In genomic region chr9:112601-113467, GRCh38 we compare ENCODE assay signal across 8 cellular contexts. TPM values are rescaled to one million over a fixed set of nuclear protein-coding genes. Genes with fewer than 3 reads are reported as not detected.
DNase-seq lines count a peak whose midpoint lies in the region; ATAC-seq and TF ChIP-seq lines count a peak whose summit lies in the region.
"Not testable (repeated sequence)": the region's sequence is repeated elsewhere in the genome, so short reads cannot be mapped to it uniquely, and the experiment has no call there.

No MANE protein-coding gene starts in this region.

- peak; percentile 8 for ATAC-seq in HG02678 (IDR thresholded peaks at IDR 0.05; ENCODE audit: unreplicated experiment)
- ATAC-seq in central memory CD8-positive, alpha-beta T cell (replicated peaks; ENCODE audit: extremely low read depth, poor library complexity, severe bottlenecking): not testable (repeated sequence)

- not testable (repeated sequence) for H3K36me3 ChIP-seq in SJCRH30, neural progenitor cell

- H3F3A ChIP-seq in neural progenitor cell (ENCODE audit: low read depth): not testable (repeated sequence)

- peak overlapping the region; percentile 97 for H2AFZ ChIP-seq in neural progenitor cell (replicated peaks)

- not testable (repeated sequence) for H3K27ac Mint-ChIP-seq in central memory CD8-positive, alpha-beta T cell (ENCODE audit: low read depth); neural progenitor cell

- H3K27me3 Mint-ChIP-seq in central memory CD8-positive, alpha-beta T cell: peaks cover 31% of the 10 kb centered on the region
- peaks cover 55% of the 10 kb centered on the region for H3K27me3 Mint-ChIP-seq in neural progenitor cell (ENCODE audit: insufficient read depth, low read depth)

- H4K20me1 ChIP-seq in neural progenitor cell (ENCODE audit: low read depth): peaks cover 41% of the 10 kb centered on the region

- not testable (repeated sequence) for H3K9me3 ChIP-seq in SJCRH30 (replicated peaks); neural progenitor cell (ENCODE audit: low read depth)

- H3K27ac ChIP-seq in SJCRH30: peak overlapping the region; percentile 57
- H3K27ac ChIP-seq in neural progenitor cell: not testable (repeated sequence)

- H3K4me1 ChIP-seq in SJCRH30, neural progenitor cell: not testable (repeated sequence)

- H3K9me3 Mint-ChIP-seq in central memory CD8-positive, alpha-beta T cell; neural progenitor cell: not testable (repeated sequence)

- H3K9ac ChIP-seq in neural progenitor cell: not testable (repeated sequence)

- DNase-seq in CD1c-positive myeloid dendritic cell (ENCODE audit: extremely low spot score) (peak; percentile 24), SJCRH30 (peak in 1 of 2 experiments; percentile 32), iPS-NIHi11 (ENCODE audit: low spot score) (peak; percentile 1), neural progenitor cell (ENCODE audit: low spot score) (peak; percentile 28), superior temporal gyrus (ENCODE audit: extremely low spot score) (peak; percentile 10)
- peak; percentile 28 for DNase-seq in activated T-cell treated with anti-CD3 and anti-CD28 coated beads, Interleukin-2, amount 50 U/mL, for 1 hour
- DNase-seq in central memory CD8-positive, alpha-beta T cell (ENCODE audit: low spot score in 2 of 2): not testable (repeated sequence)

- not testable (repeated sequence) for TF ChIP-seq CTCF in neural progenitor cell (IDR thresholded peaks at IDR 0.05)

- not testable (repeated sequence) for H3K27me3 ChIP-seq in SJCRH30
- H3K27me3 ChIP-seq in neural progenitor cell: peaks cover 100% of the 10 kb centered on the region

- peaks cover 16% of the 10 kb centered on the region for H3K36me3 Mint-ChIP-seq in central memory CD8-positive, alpha-beta T cell (ENCODE audit: insufficient read depth)
- not testable (repeated sequence) for H3K36me3 Mint-ChIP-seq in neural progenitor cell

- peak overlapping the region; percentile 7 for H3K4me3 Mint-ChIP-seq in central memory CD8-positive, alpha-beta T cell
- H3K4me3 Mint-ChIP-seq in neural progenitor cell: peak overlapping the region; percentile 59

- not testable (repeated sequence) for H3K79me2 ChIP-seq in neural progenitor cell (ENCODE audit: low read depth)

- H3K4me1 Mint-ChIP-seq in central memory CD8-positive, alpha-beta T cell; neural progenitor cell: not testable (repeated sequence)

- peak overlapping the region; percentile 89 for H3K4me2 ChIP-seq in neural progenitor cell

- H3K4me3 ChIP-seq in SJCRH30: peak overlapping the region; percentile 82
- peak overlapping the region; percentile 45 for H3K4me3 ChIP-seq in neural progenitor cell

RNA-seq across cellular contexts. Expression of gene FOXD4, which starts 5.4 kb away (rescaled TPM):
- 1.4 TPM in 2 replicates for total RNA-seq in SJCRH30 (2014; rRNA removed; shearing (Covaris generic))
- total RNA-seq in neural progenitor cell (ENCODE audit: low replicate concordance): 0.12 TPM in 1 of 2 replicates, not detected in the other
